Comparison of ENCODE assay signal across 23 cellular contexts in genomic region chr18:46385124-46385523, GRCh38.
A peak's percentile ranks its signal among the peaks of the same experiment; 100 is the strongest.
DNase-seq lines count a peak whose midpoint lies in the region; ATAC-seq and FAIRE-seq lines count a peak whose summit lies in the region.
"Had no signal": no experiment of that assay in that cellular context is flagged by ENCODE, and none has a peak within 500 bp of the region (broad histone marks: within the 10 kb centered on the region; RNA-seq: fewer than 3 reads in every experiment).

No MANE protein-coding gene starts in this region.

- FAIRE-seq in RCC 7860 (lab: Jason Lieb, UNC), result no peak
- FAIRE-seq: GM19239 had no signal

- ATAC-seq in HG03280 (IDR thresholded peaks at IDR 0.05; ENCODE audit: unreplicated experiment), result no peak
- ATAC-seq: GM23338, PC-3 had no signal

- DNase-seq in NCI-H1436 (lab: John Stamatoyannopoulos, UW), result peak; percentile 69
- DNase-seq in NCI-H1436 treated with DMSO at 0.1 percent for 48 hours (lab: John Stamatoyannopoulos, UW), result no peak
- DNase-seq in NCI-H187 treated with DMSO at 0.1 percent for 48 hours (lab: John Stamatoyannopoulos, UW), result peak; percentile 31
- peak; percentile 23 for DNase-seq in NCI-H69 (lab: John Stamatoyannopoulos, UW)
- DNase-seq in cerebellum (ENCODE audit: low spot score), result peak; percentile 28
- DNase-seq in SIG-M5 treated with dmso at 0.1 percent for 504 hours (lab: John Stamatoyannopoulos, UW; ENCODE audit: unreplicated experiment), result no peak
- no peak for DNase-seq in RCC 7860 (ENCODE audit: low spot score)
- DNase-seq: 8988T; BE2C; CD4-positive, CD25-positive, alpha-beta regulatory T cell; COR-L47; DMS 273 treated with DMSO at 0.1 percent for 48 hours; GDM1; HCEC 1CT; NCI-H1105; NCI-H1930; NCI-H446; NCI-H748 treated with DMSO at 0.1 percent for 48 hours; PC-3; SJCRH30 had no signal

Comparison
In these comparisons a context has a peak if more than half of its experiments do, and no peak if none do; other contexts are left out.
1. DNase-seq: peak in NCI-H1436 (single experiment), NCI-H187 treated with DMSO at 0.1 percent for 48 hours (single experiment), NCI-H69 (single experiment) and cerebellum (single experiment); none in NCI-H1436 treated with DMSO at 0.1 percent for 48 hours (single experiment), SIG-M5 treated with dmso at 0.1 percent for 504 hours (single experiment) and RCC 7860 (single experiment).